Comparison of ENCODE assay signal across 22 cellular contexts in the genomic region with DNA sequence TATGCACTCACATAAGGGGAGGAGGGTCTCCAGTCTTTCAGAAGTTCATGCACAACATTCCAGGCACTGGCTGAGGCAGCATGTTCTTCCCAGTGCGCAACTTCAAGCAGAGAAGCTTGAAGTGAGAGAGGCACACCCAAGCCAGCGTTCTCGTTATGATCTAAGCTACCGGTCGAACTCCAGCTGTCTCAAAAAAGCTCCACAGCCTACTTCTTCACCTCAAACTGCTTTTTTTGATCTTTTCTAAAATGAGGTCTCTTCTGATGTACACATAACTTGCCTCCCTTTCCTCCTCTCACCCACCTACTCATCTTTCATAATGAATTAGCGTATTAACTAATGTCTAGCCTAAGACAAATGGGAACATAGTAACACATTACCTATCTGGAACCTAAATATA. TPM values are rescaled to one million over a fixed set of nuclear protein-coding genes. Genes with fewer than 3 reads are reported as not detected.
A peak's percentile ranks its signal among the peaks of the same experiment; 100 is the strongest.
DNase-seq lines count a peak whose midpoint lies in the region; ATAC-seq, FAIRE-seq and TF ChIP-seq lines count a peak whose summit lies in the region.
"Had no signal": no experiment of that assay in that cellular context is flagged by ENCODE, and none has a peak within 500 bp of the region (broad histone marks: within the 10 kb centered on the region; RNA-seq: fewer than 3 reads in every experiment).

No MANE protein-coding gene starts in this region.

- H3K9me3 Mint-ChIP-seq in mesothelial cell of epicardium (no peaks in the 10 kb centered on the region), neural progenitor cell (no peaks in the 10 kb centered on the region)

- no peaks in the 10 kb centered on the region for H3K9me3 ChIP-seq in GM12878 (replicated peaks; ENCODE audit: control insufficient read depth, insufficient read depth, low read length)
- H3K9me3 ChIP-seq in neural progenitor cell (ENCODE audit: low read depth): no peaks in the 10 kb centered on the region
- H3K9me3 ChIP-seq: SJSA1 had no signal

- POLR2A ChIA-PET in GM12878 (lab: Charles Lee): interaction anchor here (0.7 to 3.6 kb wide), 9 partner anchors 9 to 49 kb away, joined by 3 to 18 read pairs (median 6); no protein-coding TSS in a partner anchor

- H4K20me1 ChIP-seq in GM12878 (ENCODE audit: control insufficient read depth, insufficient read depth) (no peaks in the 10 kb centered on the region), neural progenitor cell (ENCODE audit: low read depth) (peaks cover 36% of the 10 kb centered on the region)

- ATAC-seq in GM19463 (IDR thresholded peaks at IDR 0.05; ENCODE audit: unreplicated experiment) (peak; percentile 72), GM12878 (peak; percentile 37; the same call in 2 of the 3 replicates), GM19467 (IDR thresholded peaks at IDR 0.05; ENCODE audit: unreplicated experiment) (no peak)
- ATAC-seq: HCT116, HepG2 had no signal

- WGBS in GM12878 (ENCODE audit: insufficient coverage, insufficient replicate concordance, low lambda C conversion rate, missing lambda C conversion rate): 18% methylated on average over 6 of the region's 6 CpGs

- peaks cover 4% of the 10 kb centered on the region for H3F3A ChIP-seq in neural progenitor cell (ENCODE audit: low read depth)

- no peak overlapping the region for H3K4me3 ChIP-seq in GM12878
- no peak overlapping the region for H3K4me3 ChIP-seq in neural progenitor cell
- H3K4me3 ChIP-seq: SJSA1 had no signal

- H3K36me3 ChIP-seq in GM12878 (ENCODE audit: control insufficient read depth in 2 of 2, insufficient read depth in 2 of 2, low read length in 1 of 2): no peaks in the 10 kb centered on the region
- no peaks in the 10 kb centered on the region for H3K36me3 ChIP-seq in neural progenitor cell
- H3K36me3 ChIP-seq: SJSA1 had no signal

- TF ChIP-seq EP300 in GM12878 (IDR thresholded peaks at IDR 0.05; ENCODE audit: borderline replicate concordance in 1 of 2, control insufficient read depth in 1 of 2, low read depth in 2 of 2, low read length in 2 of 2): no peak

- intact Hi-C loops in GM12878 (cut with micrococcal nuclease; ENCODE audit: unreplicated experiment): no loop called here

- FAIRE-seq in GM12878 (lab: Jason Lieb, UNC): no peak
- FAIRE-seq: HepG2 had no signal

- no peak overlapping the region for H2AFZ ChIP-seq in GM12878 (ENCODE audit: control insufficient read depth, low read depth, low read length)
- H2AFZ ChIP-seq in neural progenitor cell (replicated peaks): no peak overlapping the region

- H3K4me3 Mint-ChIP-seq in mesothelial cell of epicardium (no peak overlapping the region), neural progenitor cell (peak overlapping the region; percentile 29)

- H3K27me3 ChIP-seq in GM12878 (replicated peaks in 1 of 2; ENCODE audit: control insufficient read depth in 2 of 2, insufficient read depth in 2 of 2, low read length in 1 of 2) (no peaks in the 10 kb centered on the region), neural progenitor cell (no peaks in the 10 kb centered on the region)
- H3K27me3 ChIP-seq: SJSA1 had no signal

- BruUV-seq in GM12878 (replicated peaks; lab: Mats Ljungman, UMichigan): no TSS peak

- in situ Hi-C loops in GM12878 (cut with MboI): no loop called here

- TF ChIP-seq CTCF in GM12878 (IDR thresholded peaks at IDR 0.05 in 2 of 3, conservative IDR thresholded peaks at IDR 0.05 in 1 of 3; ENCODE audit: control insufficient read depth in 2 of 3, extremely low read depth in 1 of 3, insufficient read depth in 1 of 3, low read depth in 3 of 3, low read length in 3 of 3) (no peak), mesothelial cell of epicardium (IDR thresholded peaks at IDR 0.05; ENCODE audit: unreplicated experiment) (no peak), neural progenitor cell (IDR thresholded peaks at IDR 0.05) (no peak)

- H3K9ac ChIP-seq in GM12878 (ENCODE audit: control insufficient read depth, insufficient read depth, low read length) (no peak overlapping the region), neural progenitor cell (no peak overlapping the region)

- no peak for TF ChIP-seq RAD21 in GM12878 (IDR thresholded peaks at IDR 0.05; ENCODE audit: insufficient read depth, low read depth, low read length)

- H3K4me1 ChIP-seq in GM12878 (ENCODE audit: control insufficient read depth, insufficient read depth, low read length) (no peaks in the 10 kb centered on the region), neural progenitor cell (peaks cover 34% of the 10 kb centered on the region)

- no peak for TF ChIP-seq POLR2A in GM12878 (IDR thresholded peaks at IDR 0.05; ENCODE audit: low read depth, low read length)

- RAD21 ChIA-PET in GM12878 (lab: Charles Lee; ENCODE audit: unreplicated experiment): interaction anchor here (0.8 to 3.4 kb wide), 14 partner anchors 9 to 275 kb away, joined by 3 to 15 read pairs (median 4); no protein-coding TSS in a partner anchor

- CTCF ChIA-PET in GM12878 (lab: Yijun Ruan, JAX): interaction anchor here (1.0 to 3.1 kb wide), 8 partner anchors 10 to 279 kb away, joined by 3 to 10 read pairs (median 4); no protein-coding TSS in a partner anchor

- H3K4me2 ChIP-seq in GM12878 (ENCODE audit: control insufficient read depth, insufficient read depth) (no peak overlapping the region), neural progenitor cell (no peak overlapping the region)

- no peak overlapping the region for H3K27ac ChIP-seq in GM12878 (ENCODE audit: control insufficient read depth, insufficient read depth)
- H3K27ac ChIP-seq in neural progenitor cell: no peak overlapping the region
- H3K27ac ChIP-seq: SJSA1 had no signal

- H3K36me3 Mint-ChIP-seq in mesothelial cell of epicardium: no peaks in the 10 kb centered on the region
- H3K36me3 Mint-ChIP-seq in neural progenitor cell: no peaks in the 10 kb centered on the region

- H3K79me2 ChIP-seq in GM12878 (ENCODE audit: control insufficient read depth, insufficient read depth, low read length) (no peaks in the 10 kb centered on the region), neural progenitor cell (ENCODE audit: low read depth) (peaks cover 88% of the 10 kb centered on the region)

- H3K27ac Mint-ChIP-seq in mesothelial cell of epicardium (peak overlapping the region; percentile 18), neural progenitor cell (peak overlapping the region; percentile 35)

- SMC1A ChIA-PET in GM12878 (lab: Charles Lee; ENCODE audit: uncharacterized antibody, unreplicated experiment): interaction anchor here (1.0 to 5.0 kb wide), 17 partner anchors 9 to 66 kb away, joined by 3 to 38 read pairs (median 7); partner anchors contain the start of gene GPC4

- DNase-seq in GM12878 (ENCODE audit: low read depth, low spot score): no peak
- no peak for DNase-seq in mesothelial cell of epicardium (ENCODE audit: low spot score in 2 of 2, unreplicated experiment in 2 of 2)
- no peak for DNase-seq in neural progenitor cell (ENCODE audit: low spot score)
- no peak for DNase-seq in DMS153 treated with DMSO at 0.1 percent for 48 hours (lab: John Stamatoyannopoulos, UW; ENCODE audit: unreplicated experiment)
- DNase-seq in stimulated activated CD4-positive, alpha-beta T cell treated with anti-CD3 and anti-CD28 coated beads, Interleukin-4, amount 100 ng/mL, for 4 hours: no peak
- DNase-seq in NCI-H128 (lab: John Stamatoyannopoulos, UW; ENCODE audit: unreplicated experiment): no peak
- DNase-seq: Calu3, DND-41, Karpas-422, NCI-H1092, NCI-H1436, NCI-H187, NCI-H2171 treated with DMSO at 0.1 percent for 48 hours, NCI-H526, NCI-H82, Right ventricle myocardium superior, RPMI8226 had no signal

- H3K4me1 Mint-ChIP-seq in mesothelial cell of epicardium (peaks cover 66% of the 10 kb centered on the region), neural progenitor cell (peaks cover 67% of the 10 kb centered on the region)

- H3K27me3 Mint-ChIP-seq in mesothelial cell of epicardium (ENCODE audit: low read depth) (peaks cover 12% of the 10 kb centered on the region), neural progenitor cell (ENCODE audit: insufficient read depth, low read depth) (no peaks in the 10 kb centered on the region)

TF ChIP-seq in GM12878, 131 proteins besides CTCF, POLR2A, EP300 and RAD21:
- TF ChIP-seq DPF2 (IDR thresholded peaks at IDR 0.05) (0 out of 2 replicates have a peak, but pooled peaks have one; percentile 20), RB1 (IDR thresholded peaks at IDR 0.05; ENCODE audit: borderline replicate concordance) (no peak), IKZF1 (conservative IDR thresholded peaks at IDR 0.05) (peak; percentile 37; the same call in 1 of the 2 replicates)

RNA-seq across cellular contexts. Expression of gene GPC4, which starts 25.3 kb away (rescaled TPM):
- 0.10 and 0.17 TPM in 2 replicates for total RNA-seq in GM12878 (2013; cell fraction: nucleolus; rRNA removed)
- total RNA-seq in GM12878 (2014; rRNA removed): 0.05 and 0.17 TPM in 2 replicates
- 0.05 and 0.09 TPM in 2 replicates for total RNA-seq in GM12878 (2014; rRNA removed; fragmentation: Illumina TruSeq; extraction: Trizol)
- 0.31 and 0.32 TPM in 2 replicates for total RNA-seq in GM12878 (2021)
- polyA plus RNA-seq in GM12878 (2011; ENCODE audit: low read depth): 0.28 TPM
- polyA plus RNA-seq in GM12878 (2011; rRNA removed): 5.8 and 7.6 TPM in 2 replicates
- 4.7 and 7.9 TPM in 2 replicates for polyA plus RNA-seq in GM12878 (2011; cell fraction: cytosol; rRNA removed)
- 4.8 and 5.3 TPM in 2 replicates for polyA plus RNA-seq in GM12878 (2011; cell fraction: nucleus; rRNA removed)
- 0.45 TPM in 2 replicates for polyA plus RNA-seq in GM12878 (2012)
- polyA plus RNA-seq in GM12878 (2014; fragmentation: Illumina TruSeq; extraction: Trizol): 0.10 and 0.21 TPM in 2 replicates
- polyA plus RNA-seq in GM12878 (2014; fragmentation: Nextera tagmentation; extraction: Ambion mirVana): under 1 TPM; 0.04 to 0.08 TPM
- 0.13 and 0.17 TPM in 2 replicates for polyA plus RNA-seq in GM12878 (2014; rRNA removed)
- under 1 TPM; 0.06 to 0.09 TPM for polyA plus RNA-seq in GM12878 (2016; fragmentation: Nextera tagmentation; extraction: Ambion mirVana)
- 9.5 and 10.7 TPM in 2 replicates for polyA minus RNA-seq in GM12878 (2011; rRNA and poly(A)+ RNA removed)
- 5.3 and 6.7 TPM in 2 replicates for polyA minus RNA-seq in GM12878 (2011; cell fraction: cytosol; rRNA and poly(A)+ RNA removed)
- polyA minus RNA-seq in GM12878 (2011; cell fraction: nucleus; rRNA and poly(A)+ RNA removed): 2.8 and 5.5 TPM in 2 replicates
- 43.4 to 46.9 TPM (median 44.8 TPM) in 3 replicates for total RNA-seq in mesothelial cell of epicardium
- 17.7 and 23.6 TPM in 2 replicates for total RNA-seq in neural progenitor cell (ENCODE audit: low replicate concordance)

Comparison
In these comparisons a context has a peak if more than half of its experiments do, and no peak if none do; other contexts are left out.
1. RNA of gene GPC4, which starts 25.3 kb away (total RNA-seq): 43.4 to 46.9 TPM in mesothelial cell of epicardium and 17.7 to 23.6 TPM in neural progenitor cell; 0.05 to 0.32 TPM in GM12878; every median in the first group is over 10 times any median in the second.